18 cellular contexts compared by ENCODE assay signal in the genomic region with DNA sequence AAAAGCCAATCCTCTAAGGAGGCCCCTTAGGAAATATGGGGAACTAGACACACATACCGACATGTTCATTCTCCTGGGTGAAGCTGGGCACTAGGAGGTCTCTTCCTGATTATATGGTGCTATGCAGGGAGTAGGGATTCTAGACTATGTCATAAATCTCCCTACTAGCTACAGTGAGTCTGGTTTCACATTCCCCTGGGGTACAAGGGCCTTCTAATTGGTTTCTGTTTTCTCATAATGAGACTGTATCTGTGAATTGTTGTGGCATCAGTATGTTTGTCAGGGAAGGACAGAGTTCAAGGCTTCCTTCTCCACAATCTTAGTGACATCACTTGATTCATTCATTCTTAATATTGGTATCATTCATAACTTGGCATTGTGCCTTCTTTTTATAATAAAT.
DNase-seq lines count a peak whose midpoint lies in the region; ATAC-seq and TF ChIP-seq lines count a peak whose summit lies in the region.
"Had no signal": no experiment of that assay in that cellular context is flagged by ENCODE, and none has a peak within 500 bp of the region (broad histone marks: within the 10 kb centered on the region; RNA-seq: fewer than 3 reads in every experiment).

No MANE protein-coding gene starts in this region.

- H3K9me3 ChIP-seq in HEK293 (ENCODE audit: control insufficient read depth, insufficient read depth, low read depth, low read length), result no peaks in the 10 kb centered on the region

- no peaks in the 10 kb centered on the region for H3K36me3 Mint-ChIP-seq in effector memory CD8-positive, alpha-beta T cell (ENCODE audit: insufficient read depth)
- no peaks in the 10 kb centered on the region for H3K36me3 Mint-ChIP-seq in natural killer cell treated with Interleukin-12 subunit alpha and Interleukin-12 subunit beta and Interleukin-15 and Interleukin-18, amount 100 ng/mL, for 72 hours
- H3K36me3 Mint-ChIP-seq: CD4-positive, alpha-beta memory T cell had no signal

- no peak overlapping the region for H3K27ac ChIP-seq in HEK293 (ENCODE audit: extremely low read depth, low read depth, low read length)
- H3K27ac ChIP-seq: GM23248 had no signal

- H3K4me1 Mint-ChIP-seq in effector memory CD8-positive, alpha-beta T cell (ENCODE audit: low read depth in 2 of 2), result no peaks in the 10 kb centered on the region
- H3K4me1 Mint-ChIP-seq in natural killer cell treated with Interleukin-12 subunit alpha and Interleukin-12 subunit beta and Interleukin-15 and Interleukin-18, amount 100 ng/mL, for 72 hours (ENCODE audit: low read depth in 2 of 2), result no peaks in the 10 kb centered on the region
- H3K4me1 Mint-ChIP-seq: CD4-positive, alpha-beta memory T cell; H9 had no signal

- H3K9me3 Mint-ChIP-seq in effector memory CD8-positive, alpha-beta T cell, result peaks cover 4 to 16% of the 10 kb centered on the region in 2 donors
- H3K9me3 Mint-ChIP-seq in natural killer cell treated with Interleukin-12 subunit alpha and Interleukin-12 subunit beta and Interleukin-15 and Interleukin-18, amount 100 ng/mL, for 72 hours, result peaks cover 19% of the 10 kb centered on the region

- H3K4me3 ChIP-seq in HEK293 (ENCODE audit: low read depth, low read length), result no peak overlapping the region
- H3K4me3 ChIP-seq: GM23248 had no signal

- ATAC-seq in GM18511 (IDR thresholded peaks at IDR 0.05; ENCODE audit: unreplicated experiment) (peak; percentile 64), GM18870 (IDR thresholded peaks at IDR 0.05; ENCODE audit: unreplicated experiment) (peak; percentile 52), HG02678 (IDR thresholded peaks at IDR 0.05; ENCODE audit: unreplicated experiment) (no peak)
- no peak for ATAC-seq in effector memory CD8-positive, alpha-beta T cell (replicated peaks)
- ATAC-seq in natural killer cell treated with Interleukin-12 subunit alpha and Interleukin-12 subunit beta and Interleukin-15 and Interleukin-18, amount 100 ng/mL, for 72 hours, result no peak
- ATAC-seq: HCT116 had no signal

- CTCF ChIA-PET in HEK293 (lab: Yijun Ruan, JAX), result no interaction called here

- H3K27me3 Mint-ChIP-seq in effector memory CD8-positive, alpha-beta T cell, result no peaks in the 10 kb centered on the region
- H3K27me3 Mint-ChIP-seq in natural killer cell treated with Interleukin-12 subunit alpha and Interleukin-12 subunit beta and Interleukin-15 and Interleukin-18, amount 100 ng/mL, for 72 hours, result no peaks in the 10 kb centered on the region
- H3K27me3 Mint-ChIP-seq: CD4-positive, alpha-beta memory T cell had no signal

- H3K36me3 ChIP-seq in HEK293 (ENCODE audit: control insufficient read depth in 2 of 2, insufficient read depth in 1 of 2, low read length in 2 of 2), result no peaks in the 10 kb centered on the region

- peak; percentile 43 for DNase-seq in left kidney (ENCODE audit: low read depth, low spot score)
- DNase-seq in effector memory CD8-positive, alpha-beta T cell, result no peak
- no peak for DNase-seq in natural killer cell treated with Interleukin-12 subunit alpha and Interleukin-12 subunit beta and Interleukin-15 and Interleukin-18, amount 100 ng/mL, for 72 hours (ENCODE audit: low spot score)
- DNase-seq: C1 segment of cervical spinal cord; Calu3; CD4-positive, alpha-beta memory T cell; COR-L47; DMS53; DMS79 treated with DMSO at 0.1 percent for 48 hours; GF-D8; GM23248; H9; HFFc6 had no signal

- no peak overlapping the region for H3K4me3 Mint-ChIP-seq in effector memory CD8-positive, alpha-beta T cell
- H3K4me3 Mint-ChIP-seq in natural killer cell treated with Interleukin-12 subunit alpha and Interleukin-12 subunit beta and Interleukin-15 and Interleukin-18, amount 100 ng/mL, for 72 hours, result no peak overlapping the region
- H3K4me3 Mint-ChIP-seq: CD4-positive, alpha-beta memory T cell; H9; HFFc6 had no signal

- no peak for TF ChIP-seq CTCF in HEK293 (tag by site-specific recombination; IDR thresholded peaks at IDR 0.05)

- H3K4me1 ChIP-seq in HEK293 (ENCODE audit: control insufficient read depth, insufficient read depth, low read length), result no peaks in the 10 kb centered on the region

- POLR2A ChIA-PET in HEK293 (lab: Yijun Ruan, JAX), result no interaction called here

- no peak overlapping the region for H3K27ac Mint-ChIP-seq in effector memory CD8-positive, alpha-beta T cell
- H3K27ac Mint-ChIP-seq in natural killer cell treated with Interleukin-12 subunit alpha and Interleukin-12 subunit beta and Interleukin-15 and Interleukin-18, amount 100 ng/mL, for 72 hours, result no peak overlapping the region
- H3K27ac Mint-ChIP-seq: CD4-positive, alpha-beta memory T cell; H9; HFFc6 had no signal

TF ChIP-seq in HEK293, 187 proteins besides CTCF, POLR2A, EP300 and RAD21:
- TF ChIP-seq ZNF391 (tag by site-specific recombination; IDR thresholded peaks at IDR 0.05; ENCODE audit: borderline replicate concordance, low read depth), result no peak
- TF ChIP-seq GLIS1 (tag by site-specific recombination; IDR thresholded peaks at IDR 0.05), result 0 out of 2 replicates have a peak, but pooled peaks have one; percentile 20

Comparison
In these comparisons a context has a peak if more than half of its experiments do, and no peak if none do; other contexts are left out.
1. ATAC-seq: peak in GM18511 (single experiment) and GM18870 (single experiment); none in HG02678 (single experiment), effector memory CD8-positive, alpha-beta T cell (single experiment) and natural killer cell treated with Interleukin-12 subunit alpha and Interleukin-12 subunit beta and Interleukin-15 and Interleukin-18, amount 100 ng/mL, for 72 hours (0 of 2).